9 cellular contexts compared by ENCODE assay signal in the genomic region with DNA sequence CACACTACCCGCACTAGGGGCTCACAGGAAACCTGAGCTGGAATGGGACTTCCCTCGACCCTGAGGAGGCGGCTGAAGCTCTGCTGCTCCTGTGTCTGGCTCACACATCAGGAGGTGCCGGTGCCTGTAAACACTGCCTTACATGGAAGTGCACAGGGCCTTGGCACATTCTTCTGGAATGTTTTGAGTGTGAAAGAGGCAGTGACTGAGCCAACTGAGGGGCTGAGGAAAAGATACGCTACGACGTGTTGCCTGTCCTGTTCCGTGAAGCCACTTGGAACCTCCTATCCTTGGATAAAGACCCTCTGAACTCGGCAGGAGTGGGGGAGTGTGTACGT. TPM values are rescaled to one million over a fixed set of nuclear protein-coding genes. Genes with fewer than 3 reads are reported as not detected.
A peak's percentile ranks its signal among the peaks of the same experiment; 100 is the strongest.
DNase-seq lines count a peak whose midpoint lies in the region; ATAC-seq and TF ChIP-seq lines count a peak whose summit lies in the region.
"Had no signal": no experiment of that assay in that cellular context is flagged by ENCODE, and none has a peak within 500 bp of the region (broad histone marks: within the 10 kb centered on the region; RNA-seq: fewer than 3 reads in every experiment).

No MANE protein-coding gene starts in this region.

- H2AFZ ChIP-seq in GM23248: no peak overlapping the region
- H2AFZ ChIP-seq in smooth muscle cell (ENCODE audit: low read depth): no peak overlapping the region

- CTCF ChIA-PET in GM10248 (lab: Yijun Ruan, JAX): interaction anchor here (0.8 to 6.1 kb wide), 38 partner anchors 9 to 242 kb away, joined by 3 to 233 read pairs (median 6); a partner anchor contains a TSS

- H3K4me1 ChIP-seq in GM23248 (ENCODE audit: insufficient read depth): peaks cover 41% of the 10 kb centered on the region
- peaks cover 7% of the 10 kb centered on the region for H3K4me1 ChIP-seq in smooth muscle cell (ENCODE audit: low read depth)

- no peak overlapping the region for H3K27ac Mint-ChIP-seq in T-helper 17 cell
- H3K27ac Mint-ChIP-seq: activated T-helper 1 cell treated with anti-CD3 and anti-CD28 coated beads, Interleukin-12 subunit alpha, Interleukin-12 subunit beta, Interleukin-2, Interleukin-4 antibody, amounts not matched to agents 30 ng/mL and 10 ng/mL and 1 ng/mL, durations not matched to agents 14 hours and 24 hours and 36 hours had no signal

- peaks cover 6% of the 10 kb centered on the region for H3K36me3 Mint-ChIP-seq in T-helper 17 cell (ENCODE audit: low read depth)

- no peaks in the 10 kb centered on the region for H3K27me3 Mint-ChIP-seq in T-helper 17 cell

- POLR2A ChIA-PET in GM10248 (lab: Yijun Ruan, JAX): interaction anchor here (1.2 kb wide), 1 partner anchor 106 kb away, joined by 3 read pairs; no protein-coding TSS in a partner anchor

- no peak for DNase-seq in GM23248
- DNase-seq in astrocyte of the spinal cord (ENCODE audit: low read depth, low spot score): peak; percentile 80
- DNase-seq in iris pigment epithelial cell (ENCODE audit: low read depth): peak; percentile 73
- no peak for DNase-seq in smooth muscle cell (lab: John Stamatoyannopoulos, UW; ENCODE audit: unreplicated experiment)
- DNase-seq in GM10248 (ENCODE audit: extremely low spot score): no peak
- no peak for DNase-seq in T-helper 17 cell
- DNase-seq in stimulated activated naive CD8-positive, alpha-beta T cell treated with anti-CD3 and anti-CD28 coated beads, Interleukin-15, Interleukin-2, amounts not matched to agents 100 U/mL and 50 U/mL, for 24 hours: no peak

- H3K9me3 ChIP-seq in GM23248 (ENCODE audit: low read depth) (no peaks in the 10 kb centered on the region), smooth muscle cell (replicated peaks; ENCODE audit: low read depth) (no peaks in the 10 kb centered on the region), T-helper 17 cell (ENCODE audit: control insufficient read depth, low read length, poor library complexity, severe bottlenecking) (no peaks in the 10 kb centered on the region)

- H3K4me2 ChIP-seq in GM23248 (ENCODE audit: unreplicated experiment) (peak overlapping the region; percentile 5), smooth muscle cell (no peak overlapping the region)

- H3K9ac ChIP-seq in GM23248 (peak overlapping the region; percentile 32; the same call in 1 of the 2 replicates), smooth muscle cell (ENCODE audit: low read depth) (peak overlapping the region; percentile 14)

- H4K20me1 ChIP-seq in GM23248 (ENCODE audit: insufficient read depth) (no peaks in the 10 kb centered on the region), smooth muscle cell (ENCODE audit: low read depth) (no peaks in the 10 kb centered on the region)

- H3K4me1 Mint-ChIP-seq in T-helper 17 cell: peaks cover 14% of the 10 kb centered on the region

- TF ChIP-seq CTCF in astrocyte of the spinal cord (IDR thresholded peaks at IDR 0.05; ENCODE audit: low read depth, low read length) (no peak), smooth muscle cell (IDR thresholded peaks at IDR 0.05; ENCODE audit: borderline replicate concordance, insufficient read depth, poor library complexity, severe bottlenecking) (no peak), GM10248 (IDR thresholded peaks at IDR 0.05; ENCODE audit: control extremely low read depth, extremely low read depth, low read depth, missing control alignments) (no peak)

- no peaks in the 10 kb centered on the region for H3K9me2 ChIP-seq in GM23248 (ENCODE audit: insufficient read depth)

- H3K27me3 ChIP-seq in GM23248 (replicated peaks; ENCODE audit: insufficient read depth) (no peaks in the 10 kb centered on the region), smooth muscle cell (ENCODE audit: low read depth) (no peaks in the 10 kb centered on the region)

- in situ Hi-C loops in GM23248 (cut with MboI) (no loop called here), astrocyte of the spinal cord (cut with HindIII; ENCODE audit: low sequenced_read_pairs) (no loop called here)

- peak overlapping the region; percentile 82 for H3K27ac ChIP-seq in GM23248
- peak overlapping the region; percentile 77 for H3K27ac ChIP-seq in smooth muscle cell (ENCODE audit: low read depth)

- H3K79me2 ChIP-seq in GM23248 (ENCODE audit: insufficient read depth) (peaks cover 28% of the 10 kb centered on the region), smooth muscle cell (ENCODE audit: low read depth) (peaks cover 6% of the 10 kb centered on the region)

- ATAC-seq in GM21367 (IDR thresholded peaks at IDR 0.05; ENCODE audit: unreplicated experiment): no peak
- no peak for ATAC-seq in T-helper 17 cell
- no peak for ATAC-seq in stimulated activated naive CD8-positive, alpha-beta T cell treated with anti-CD3 and anti-CD28 coated beads, Interleukin-15, Interleukin-2, amounts not matched to agents 100 U/mL and 50 U/mL, for 24 hours

- peaks cover 38% of the 10 kb centered on the region for H3F3A ChIP-seq in GM23248 (ENCODE audit: insufficient read depth)
- peaks cover 22% of the 10 kb centered on the region for H3F3A ChIP-seq in smooth muscle cell (ENCODE audit: low read depth)

- no peak overlapping the region for H3K4me3 Mint-ChIP-seq in T-helper 17 cell
- H3K4me3 Mint-ChIP-seq: activated T-helper 1 cell treated with anti-CD3 and anti-CD28 coated beads, Interleukin-12 subunit alpha, Interleukin-12 subunit beta, Interleukin-2, Interleukin-4 antibody, amounts not matched to agents 30 ng/mL and 10 ng/mL and 1 ng/mL, durations not matched to agents 14 hours and 24 hours and 36 hours had no signal

- H3K36me3 ChIP-seq in GM23248 (ENCODE audit: low read depth) (peaks cover 6% of the 10 kb centered on the region; the same call in 1 of the 2 replicates), smooth muscle cell (ENCODE audit: low read depth) (peaks cover 3% of the 10 kb centered on the region)

- whole genome bisulfite sequencing in GM23248 (ENCODE audit: low coverage in 1 of 2, low lambda C conversion rate in 2 of 2, missing lambda C conversion rate in 2 of 2), 2 experiments: 66 to 67% methylated on average over 10 of the region's 10 CpGs
- WGBS in smooth muscle cell (ENCODE audit: low lambda C conversion rate): 76% methylated on average over 10 of the region's 10 CpGs

- H3K4me3 ChIP-seq in GM23248: no peak overlapping the region
- no peak overlapping the region for H3K4me3 ChIP-seq in astrocyte of the spinal cord (ENCODE audit: low read depth, low read length)
- H3K4me3 ChIP-seq in smooth muscle cell: no peak overlapping the region

RNA-seq across cellular contexts. Expression of a gene that starts 10.5 kb away (rescaled TPM):
- 24.0 and 33.1 TPM in 2 replicates for total RNA-seq in GM23248 (2014; rRNA removed; shearing (Covaris generic))
- polyA plus RNA-seq in GM23248 (2016; fragmentation: Nextera tagmentation; extraction: Ambion mirVana): 104 and 109 TPM in 2 replicates
- total RNA-seq in smooth muscle cell: 15.1 and 17.0 TPM in 2 replicates
- 86.9 and 97.0 TPM in 2 replicates for polyA plus RNA-seq in smooth muscle cell
- 10 to 100 TPM; 27.0 to 32.3 TPM for total RNA-seq in T-helper 17 cell

RNA-seq across cellular contexts. Expression of a gene that starts 35.9 kb away (rescaled TPM):
- total RNA-seq in GM23248 (2014; rRNA removed; shearing (Covaris generic)): 4.2 and 4.4 TPM in 2 replicates
- polyA plus RNA-seq in GM23248 (2016; fragmentation: Nextera tagmentation; extraction: Ambion mirVana) (5.0 and 6.5 TPM in 2 replicates), smooth muscle cell (4.2 and 5.2 TPM in 2 replicates)
- total RNA-seq in smooth muscle cell (2.8 and 3.1 TPM in 2 replicates), T-helper 17 cell (1 to 10 TPM; 1.0 to 1.3 TPM)

RNA-seq across cellular contexts. Expression of a gene that starts 58.0 kb away (rescaled TPM):
- 310 and 377 TPM in 2 replicates for total RNA-seq in GM23248 (2014; rRNA removed; shearing (Covaris generic))
- polyA plus RNA-seq in GM23248 (2016; fragmentation: Nextera tagmentation; extraction: Ambion mirVana) (122 and 129 TPM in 2 replicates), smooth muscle cell (82.7 and 101 TPM in 2 replicates)
- total RNA-seq in smooth muscle cell (258 and 323 TPM in 2 replicates), T-helper 17 cell (100 to 1,000 TPM; 231 to 239 TPM)

Comparison
In these comparisons a context has a peak if more than half of its experiments do, and no peak if none do; other contexts are left out.
1. DNase-seq: peak in astrocyte of the spinal cord (single experiment) and iris pigment epithelial cell (single experiment); none in GM23248 (single experiment), smooth muscle cell (single experiment), GM10248 (single experiment), T-helper 17 cell (0 of 3) and stimulated activated naive CD8-positive, alpha-beta T cell treated with anti-CD3 and anti-CD28 coated beads, Interleukin-15, Interleukin-2, amounts not matched to agents 100 U/mL and 50 U/mL, for 24 hours (single experiment).